Comparison of ENCODE assay signal across 26 cellular contexts in the genomic region with DNA sequence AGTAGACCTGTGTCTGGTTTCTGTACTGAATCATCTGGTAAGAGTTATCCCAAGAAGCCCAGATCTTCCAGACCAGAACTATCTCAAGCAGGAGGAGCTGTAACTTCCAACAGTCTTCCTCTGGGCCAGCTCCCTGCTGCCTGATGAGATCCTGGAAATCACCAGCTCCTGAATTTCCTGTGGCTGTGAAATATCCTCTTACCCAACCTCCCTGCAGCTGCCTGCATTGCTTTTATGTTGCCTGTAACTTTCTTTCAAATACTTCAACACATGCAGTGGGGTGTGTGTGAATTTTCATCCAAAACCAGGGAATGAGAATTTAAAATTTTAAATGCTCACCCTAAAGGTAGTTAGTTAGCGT.
DNase-seq lines count a peak whose midpoint lies in the region; ATAC-seq and TF ChIP-seq lines count a peak whose summit lies in the region.
"Had no signal": no experiment of that assay in that cellular context is flagged by ENCODE, and none has a peak within 500 bp of the region (broad histone marks: within the 10 kb centered on the region; RNA-seq: fewer than 3 reads in every experiment).

No MANE protein-coding gene starts in this region.

- no peaks in the 10 kb centered on the region for H3K79me2 ChIP-seq in hepatocyte

- H3K4me1 ChIP-seq in hepatocyte (ENCODE audit: insufficient read depth): peaks cover 3% of the 10 kb centered on the region
- H3K4me1 ChIP-seq: vagina had no signal

- 100% methylated on average over 1 of the region's 1 CpG for WGBS in hepatocyte (ENCODE audit: low lambda C conversion rate, missing lambda C conversion rate)

- no peaks in the 10 kb centered on the region for H3K9me3 ChIP-seq in hepatocyte (ENCODE audit: low read depth)
- H3K9me3 ChIP-seq: thoracic aorta, vagina had no signal

- POLR2A ChIA-PET in GM10248 (lab: Yijun Ruan, JAX): no interaction called here

- 0 out of 2 replicates have a peak, but pooled peaks have one; percentile 6 for TF ChIP-seq CTCF in AG10803 (conservative IDR thresholded peaks at IDR 0.05; ENCODE audit: low read length)
- no peak for TF ChIP-seq CTCF in fibroblast of mammary gland (conservative IDR thresholded peaks at IDR 0.05; ENCODE audit: control insufficient read depth, insufficient read depth, low read depth, low read length)
- TF ChIP-seq CTCF in hepatocyte (IDR thresholded peaks at IDR 0.05; ENCODE audit: poor library complexity): no peak
- TF ChIP-seq CTCF in GM10248 (IDR thresholded peaks at IDR 0.05; ENCODE audit: control extremely low read depth, extremely low read depth, low read depth, missing control alignments): no peak
- TF ChIP-seq CTCF in GM10266 (IDR thresholded peaks at IDR 0.05; ENCODE audit: control insufficient read depth, insufficient read depth, low read depth, missing control alignments): no peak

- DNase-seq in AG10803 (ENCODE audit: low read depth): peak; percentile 83
- DNase-seq in NCI-H226: peak; percentile 12
- peak; percentile 44 for DNase-seq in fibroblast of mammary gland (ENCODE audit: low read depth)
- peak; percentile 20 for DNase-seq in hepatocyte (ENCODE audit: low spot score)
- DNase-seq in GM10248 (ENCODE audit: extremely low spot score): no peak
- no peak for DNase-seq in GM10266 (ENCODE audit: extremely low spot score)
- no peak for DNase-seq in effector CD8-positive, alpha-beta T cell (lab: John Stamatoyannopoulos, UW)
- DNase-seq: ACHN; activated CD4-positive, alpha-beta T cell treated with anti-CD3 and anti-CD28 coated beads, Interleukin-2, amount 10 ng/mL, durations not matched to agents 24 days and 14 days; activated CD8-positive, alpha-beta memory T cell treated with anti-CD3 and anti-CD28 coated beads, Interleukin-2, amount 10 ng/mL, durations not matched to agents 7 days and 5 days; CD4-positive, alpha-beta memory T cell; DMS 273 treated with DMSO at 0.1 percent for 48 hours; endodermal cell; HCEC 1CT; KBM-7; MV-4-11; NCI-H187; PC-9; stimulated activated CD4-positive, alpha-beta T cell treated with anti-CD3 and anti-CD28 coated beads, Interleukin-2, amount 100 ng/mL, for 48 hours; stimulated activated naive B cell treated with anti-CD40 and anti-IgM and Interleukin-4, amounts not matched to agents 10 μg/mL and 1 μg/mL and 100 μg/mL, for 72 hours had no signal

- no peak for ATAC-seq in GM18858 (IDR thresholded peaks at IDR 0.05; ENCODE audit: unreplicated experiment)
- ATAC-seq: activated CD8-positive, alpha-beta memory T cell treated with anti-CD3 and anti-CD28 coated beads, Interleukin-2, amount 10 ng/mL, durations not matched to agents 7 days and 5 days; activated T-helper 17 cell treated with anti-CD3 and anti-CD28 coated beads, Interleukin-2, amount 50 U/mL, for 72 hours; stimulated activated naive B cell treated with anti-CD40 and anti-IgM and Interleukin-4, amounts not matched to agents 10 μg/mL and 1 μg/mL and 100 μg/mL, for 72 hours had no signal

- H3K36me3 ChIP-seq in hepatocyte (replicated peaks; ENCODE audit: insufficient read depth, low read depth): no peaks in the 10 kb centered on the region
- H3K36me3 ChIP-seq: thoracic aorta, vagina had no signal

- H3K4me3 ChIP-seq in AG10803 (ENCODE audit: low read length) (no peak overlapping the region), fibroblast of mammary gland (ENCODE audit: control insufficient read depth, low read depth, low read length) (no peak overlapping the region), hepatocyte (no peak overlapping the region)
- H3K4me3 ChIP-seq: coronary artery, lung, PC-9, thoracic aorta, vagina had no signal

- no peaks in the 10 kb centered on the region for H4K20me1 ChIP-seq in hepatocyte (ENCODE audit: insufficient read depth, poor library complexity, severe bottlenecking)

- H3K9me2 ChIP-seq in hepatocyte (replicated peaks; ENCODE audit: insufficient read depth): no peaks in the 10 kb centered on the region

- no peaks in the 10 kb centered on the region for H3K27me3 ChIP-seq in hepatocyte
- H3K27me3 ChIP-seq: vagina had no signal

- peak overlapping the region; percentile 35 for H3K27ac ChIP-seq in hepatocyte
- H3K27ac ChIP-seq: coronary artery, PC-9, thoracic aorta, vagina had no signal

- H3K4me2 ChIP-seq in hepatocyte: no peak overlapping the region
- H3K4me2 ChIP-seq: PC-9 had no signal

- no peak overlapping the region for H2AFZ ChIP-seq in hepatocyte
- H2AFZ ChIP-seq: PC-9 had no signal

- CTCF ChIA-PET in GM10248 (lab: Yijun Ruan, JAX): interaction anchor here (1.3 kb wide), 1 partner anchor 9 kb away, joined by 5 read pairs; no protein-coding TSS in a partner anchor

Comparison
In these comparisons a context has a peak if more than half of its experiments do, and no peak if none do; other contexts are left out.
1. DNase-seq: peak in AG10803 (single experiment), NCI-H226 (single experiment), fibroblast of mammary gland (single experiment) and hepatocyte (single experiment); none in GM10248 (single experiment), GM10266 (single experiment) and effector CD8-positive, alpha-beta T cell (single experiment).